Comparison of ENCODE assay signal across 3 cellular contexts in genomic region chr3:44896449-44896848, GRCh38.
TF ChIP-seq lines count a peak whose summit lies in the region.

No MANE protein-coding gene starts in this region.

TF ChIP-seq in HEK293, 187 proteins besides CTCF, POLR2A, EP300 and RAD21:
- TF ChIP-seq, protein P1, sequence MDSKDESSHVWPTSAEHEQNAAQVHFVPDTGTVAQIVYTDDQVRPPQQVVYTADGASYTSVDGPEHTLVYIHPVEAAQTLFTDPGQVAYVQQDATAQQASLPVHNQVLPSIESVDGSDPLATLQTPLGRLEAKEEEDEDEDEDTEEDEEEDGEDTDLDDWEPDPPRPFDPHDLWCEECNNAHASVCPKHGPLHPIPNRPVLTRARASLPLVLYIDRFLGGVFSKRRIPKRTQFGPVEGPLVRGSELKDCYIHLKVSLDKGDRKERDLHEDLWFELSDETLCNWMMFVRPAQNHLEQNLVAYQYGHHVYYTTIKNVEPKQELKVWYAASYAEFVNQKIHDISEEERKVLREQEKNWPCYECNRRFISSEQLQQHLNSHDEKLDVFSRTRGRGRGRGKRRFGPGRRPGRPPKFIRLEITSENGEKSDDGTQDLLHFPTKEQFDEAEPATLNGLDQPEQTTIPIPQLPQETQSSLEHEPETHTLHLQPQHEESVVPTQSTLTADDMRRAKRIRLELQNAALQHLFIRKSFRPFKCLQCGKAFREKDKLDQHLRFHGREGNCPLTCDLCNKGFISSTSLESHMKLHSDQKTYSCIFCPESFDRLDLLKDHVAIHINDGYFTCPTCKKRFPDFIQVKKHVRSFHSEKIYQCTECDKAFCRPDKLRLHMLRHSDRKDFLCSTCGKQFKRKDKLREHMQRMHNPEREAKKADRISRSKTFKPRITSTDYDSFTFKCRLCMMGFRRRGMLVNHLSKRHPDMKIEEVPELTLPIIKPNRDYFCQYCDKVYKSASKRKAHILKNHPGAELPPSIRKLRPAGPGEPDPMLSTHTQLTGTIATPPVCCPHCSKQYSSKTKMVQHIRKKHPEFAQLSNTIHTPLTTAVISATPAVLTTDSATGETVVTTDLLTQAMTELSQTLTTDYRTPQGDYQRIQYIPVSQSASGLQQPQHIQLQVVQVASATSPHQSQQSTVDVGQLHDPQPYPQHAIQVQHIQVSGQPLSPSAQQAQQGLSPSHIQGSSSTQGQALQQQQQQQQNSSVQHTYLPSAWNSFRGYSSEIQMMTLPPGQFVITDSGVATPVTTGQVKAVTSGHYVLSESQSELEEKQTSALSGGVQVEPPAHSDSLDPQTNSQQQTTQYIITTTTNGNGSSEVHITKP (tag by site-specific recombination; IDR thresholded peaks at IDR 0.05): peak; percentile 54; the same call in 1 of the 2 replicates
- TF ChIP-seq, protein P2, sequence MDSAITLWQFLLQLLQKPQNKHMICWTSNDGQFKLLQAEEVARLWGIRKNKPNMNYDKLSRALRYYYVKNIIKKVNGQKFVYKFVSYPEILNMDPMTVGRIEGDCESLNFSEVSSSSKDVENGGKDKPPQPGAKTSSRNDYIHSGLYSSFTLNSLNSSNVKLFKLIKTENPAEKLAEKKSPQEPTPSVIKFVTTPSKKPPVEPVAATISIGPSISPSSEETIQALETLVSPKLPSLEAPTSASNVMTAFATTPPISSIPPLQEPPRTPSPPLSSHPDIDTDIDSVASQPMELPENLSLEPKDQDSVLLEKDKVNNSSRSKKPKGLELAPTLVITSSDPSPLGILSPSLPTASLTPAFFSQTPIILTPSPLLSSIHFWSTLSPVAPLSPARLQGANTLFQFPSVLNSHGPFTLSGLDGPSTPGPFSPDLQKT (IDR thresholded peaks at IDR 0.05; ENCODE audit: borderline replicate concordance, low read depth, low read length): no peak

TF ChIP-seq in K562, 482 proteins besides CTCF, POLR2A, EP300 and RAD21:
- TF ChIP-seq, protein P1 (IDR thresholded peaks at IDR 0.05; ENCODE audit: partially characterized antibody): peak; percentile 10
- no peak for TF ChIP-seq NCOR1 (IDR thresholded peaks at IDR 0.05)
- no peak for TF ChIP-seq LEF1 (IDR thresholded peaks at IDR 0.05)
- TF ChIP-seq, protein P3, sequence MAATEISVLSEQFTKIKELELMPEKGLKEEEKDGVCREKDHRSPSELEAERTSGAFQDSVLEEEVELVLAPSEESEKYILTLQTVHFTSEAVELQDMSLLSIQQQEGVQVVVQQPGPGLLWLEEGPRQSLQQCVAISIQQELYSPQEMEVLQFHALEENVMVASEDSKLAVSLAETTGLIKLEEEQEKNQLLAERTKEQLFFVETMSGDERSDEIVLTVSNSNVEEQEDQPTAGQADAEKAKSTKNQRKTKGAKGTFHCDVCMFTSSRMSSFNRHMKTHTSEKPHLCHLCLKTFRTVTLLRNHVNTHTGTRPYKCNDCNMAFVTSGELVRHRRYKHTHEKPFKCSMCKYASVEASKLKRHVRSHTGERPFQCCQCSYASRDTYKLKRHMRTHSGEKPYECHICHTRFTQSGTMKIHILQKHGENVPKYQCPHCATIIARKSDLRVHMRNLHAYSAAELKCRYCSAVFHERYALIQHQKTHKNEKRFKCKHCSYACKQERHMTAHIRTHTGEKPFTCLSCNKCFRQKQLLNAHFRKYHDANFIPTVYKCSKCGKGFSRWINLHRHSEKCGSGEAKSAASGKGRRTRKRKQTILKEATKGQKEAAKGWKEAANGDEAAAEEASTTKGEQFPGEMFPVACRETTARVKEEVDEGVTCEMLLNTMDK (IDR thresholded peaks at IDR 0.05; ENCODE audit: borderline replicate concordance, insufficient read depth, low read depth, low read length, poor library complexity, severe bottlenecking): no peak
- no peak for TF ChIP-seq ETV6 (IDR thresholded peaks at IDR 0.05; ENCODE audit: borderline replicate concordance in 1 of 2, low read depth in 2 of 2, low read length in 1 of 2)
- no peak for TF ChIP-seq ETV6 (CRISPR knock-in tag; IDR thresholded peaks at IDR 0.05; ENCODE audit: borderline replicate concordance)
- TF ChIP-seq ZNF41 (CRISPR knock-in tag; conservative IDR thresholded peaks at IDR 0.05): no peak
- no peak for TF ChIP-seq ZNF592 (IDR thresholded peaks at IDR 0.05)

TF ChIP-seq in GM23338, 12 proteins besides CTCF, POLR2A, EP300 and RAD21:
- TF ChIP-seq POLR2AphosphoS5 (IDR thresholded peaks at IDR 0.05; ENCODE audit: low read depth) (no peak), ZNF462 (CRISPR knock-in tag; IDR thresholded peaks at IDR 0.05) (no peak), EZH2 (IDR thresholded peaks at IDR 0.05; ENCODE audit: low read depth, unreplicated experiment) (no peak), EZH2phosphoT487 (IDR thresholded peaks at IDR 0.05; ENCODE audit: unreplicated experiment) (no peak), ZNF114 (CRISPR knock-in tag; IDR thresholded peaks at IDR 0.05) (no peak), CREB1 (CRISPR knock-in tag; IDR thresholded peaks at IDR 0.05; ENCODE audit: low read depth) (no peak), STAT1 (IDR thresholded peaks at IDR 0.05; ENCODE audit: unreplicated experiment) (no peak), ZNF331 (CRISPR knock-in tag; IDR thresholded peaks at IDR 0.05; ENCODE audit: low read depth) (no peak), ETS1 (IDR thresholded peaks at IDR 0.05) (no peak), JUNB (IDR thresholded peaks at IDR 0.05; ENCODE audit: unreplicated experiment) (no peak)
TF ChIP-seq in GM23338: peak in this region for 0.
